1 cellular context compared by ENCODE assay signal in the genomic region with DNA sequence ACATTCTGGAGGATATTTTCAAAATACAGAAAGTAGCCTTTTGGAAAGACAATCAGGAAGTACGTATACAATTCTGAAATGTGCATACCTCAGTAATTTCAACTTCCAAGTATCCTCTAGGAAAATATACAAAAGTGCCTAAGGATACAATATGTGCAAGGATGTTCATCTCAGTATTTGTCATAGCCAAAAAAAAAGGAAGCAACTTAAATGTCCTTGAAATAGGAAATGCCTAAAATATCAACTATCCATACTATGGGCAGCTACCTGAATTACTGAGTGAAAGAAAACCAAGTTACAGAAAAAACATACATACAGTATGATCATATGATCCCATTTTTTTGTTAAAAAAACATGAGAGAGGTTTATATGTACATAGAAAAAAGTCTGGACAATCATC.
TF ChIP-seq lines count a peak whose summit lies in the region.

No MANE protein-coding gene starts in this region.

TF ChIP-seq in HCT116, 20 proteins besides CTCF, POLR2A, EP300 and RAD21:
- TF ChIP-seq EZH2 (IDR thresholded peaks at IDR 0.05) (no peak), SP1 (IDR thresholded peaks at IDR 0.05; ENCODE audit: low read depth) (no peak), YY1 (IDR thresholded peaks at IDR 0.05; ENCODE audit: extremely low read depth, insufficient replicate concordance, low read depth, low read length) (no peak), ELF1 (IDR thresholded peaks at IDR 0.05; ENCODE audit: borderline replicate concordance, low read depth) (no peak), CEBPB (IDR thresholded peaks at IDR 0.05; ENCODE audit: low read depth) (no peak), EZH2phosphoT487 (IDR thresholded peaks at IDR 0.05; ENCODE audit: borderline replicate concordance) (no peak), JUND (IDR thresholded peaks at IDR 0.05) (no peak), ZNF274 (IDR thresholded peaks at IDR 0.05; ENCODE audit: low read depth, low read length) (no peak)
